8 cellular contexts compared by ENCODE assay signal in genomic region chr19:4792866-4793195, GRCh38. TPM values are rescaled to one million over a fixed set of nuclear protein-coding genes. Genes with fewer than 3 reads are reported as not detected.
A peak's percentile ranks its signal among the peaks of the same experiment; 100 is the strongest.
DNase-seq lines count a peak whose midpoint lies in the region; ATAC-seq and TF ChIP-seq lines count a peak whose summit lies in the region.
"Not testable (repeated sequence)": the region's sequence is repeated elsewhere in the genome, so short reads cannot be mapped to it uniquely, and the experiment has no call there.

No MANE protein-coding gene starts in this region.

- 97% methylated on average over 22 of the region's 24 CpGs for WGBS in hepatocyte (ENCODE audit: low lambda C conversion rate, missing lambda C conversion rate)
- WGBS in smooth muscle cell (ENCODE audit: low lambda C conversion rate) = 97% methylated on average over 24 of the region's 24 CpGs

- H3K79me2 ChIP-seq in HCT116 (ENCODE audit: insufficient read depth, low read length) (peaks cover 58% of the 10 kb centered on the region), hepatocyte (peaks cover 46% of the 10 kb centered on the region), smooth muscle cell (ENCODE audit: low read depth) (peaks cover 35% of the 10 kb centered on the region)

- peak overlapping the region; percentile 97 for H3K9ac ChIP-seq in HCT116 (ENCODE audit: low read length)
- H3K9ac ChIP-seq in smooth muscle cell (ENCODE audit: low read depth) = not testable (repeated sequence)

- DNase-seq in AG10803 (ENCODE audit: low read depth); HCT116 (ENCODE audit: low read depth, low spot score); dorsolateral prefrontal cortex; hepatocyte (ENCODE audit: low spot score); natural killer cell; smooth muscle cell (lab: John Stamatoyannopoulos, UW; ENCODE audit: unreplicated experiment): not testable (repeated sequence)
- peak; percentile 63 for DNase-seq in RKO (ENCODE audit: low spot score)

- not testable (repeated sequence) for TF ChIP-seq RAD21 in HCT116 (IDR thresholded peaks at IDR 0.05; ENCODE audit: low read depth)

- peaks cover 10 to 25% of the 10 kb centered on the region in 2 experiments; a peak in 3 of 4 replicates for H3K36me3 ChIP-seq in HCT116 (ENCODE audit: control insufficient read depth in 1 of 2, insufficient read depth in 2 of 2, low read length in 2 of 2)
- H3K36me3 ChIP-seq in hepatocyte (replicated peaks; ENCODE audit: insufficient read depth, low read depth); smooth muscle cell (ENCODE audit: low read depth): not testable (repeated sequence)

- not testable (repeated sequence) for TF ChIP-seq CTCF in AG10803 (conservative IDR thresholded peaks at IDR 0.05; ENCODE audit: low read length); HCT116 (IDR thresholded peaks at IDR 0.05 in 2 of 3, conservative IDR thresholded peaks at IDR 0.05 in 1 of 3; ENCODE audit: borderline replicate concordance in 1 of 3, insufficient read depth in 1 of 3, low read depth in 2 of 3, low read length in 2 of 3); dorsolateral prefrontal cortex (IDR thresholded peaks at IDR 0.05 in 54 of 56, conservative IDR thresholded peaks at IDR 0.05 in 2 of 56; ENCODE audit: low read depth in 1 of 56, partially characterized antibody in 56 of 56); hepatocyte (IDR thresholded peaks at IDR 0.05; ENCODE audit: poor library complexity); natural killer cell (IDR thresholded peaks at IDR 0.05); smooth muscle cell (IDR thresholded peaks at IDR 0.05; ENCODE audit: borderline replicate concordance, insufficient read depth, poor library complexity, severe bottlenecking)

- intact Hi-C loops in HCT116 (cut with micrococcal nuclease); dorsolateral prefrontal cortex (cut with DNase I); natural killer cell (cut with micrococcal nuclease): not testable (repeated sequence)

- H3K4me3 Mint-ChIP-seq in activated T-helper 17 cell treated with anti-CD3 and anti-CD28 coated beads, Interleukin-2, amount 50 U/mL, for 72 hours = peak overlapping the region; percentile 72
- H3K4me3 Mint-ChIP-seq in natural killer cell = peak overlapping the region; percentile 69

- not testable (repeated sequence) for H2AFZ ChIP-seq in HCT116 (ENCODE audit: low read depth, low read length, poor library complexity, severe bottlenecking); hepatocyte; smooth muscle cell (ENCODE audit: low read depth)

- H3K27ac Mint-ChIP-seq in activated T-helper 17 cell treated with anti-CD3 and anti-CD28 coated beads, Interleukin-2, amount 50 U/mL, for 72 hours = not testable (repeated sequence)
- peak overlapping the region in 1 of 2 donors; percentile 34 for H3K27ac Mint-ChIP-seq in natural killer cell

- peak overlapping the region; percentile 97 for H3K27ac ChIP-seq in HCT116 (ENCODE audit: low read depth, low read length)
- not testable (repeated sequence) for H3K27ac ChIP-seq in dorsolateral prefrontal cortex; hepatocyte; smooth muscle cell (ENCODE audit: low read depth)

- H4K20me1 ChIP-seq in HCT116 (ENCODE audit: insufficient read depth); hepatocyte (ENCODE audit: insufficient read depth, poor library complexity, severe bottlenecking); smooth muscle cell (ENCODE audit: low read depth): not testable (repeated sequence)

- not testable (repeated sequence) for H3K9me3 ChIP-seq in HCT116 (ENCODE audit: control insufficient read depth in 1 of 2, insufficient read depth in 1 of 2, low read depth in 1 of 2, low read length in 2 of 2); hepatocyte (ENCODE audit: low read depth); smooth muscle cell (replicated peaks; ENCODE audit: low read depth)

- ATAC-seq in HCT116; activated T-helper 17 cell treated with anti-CD3 and anti-CD28 coated beads, Interleukin-2, amount 50 U/mL, for 72 hours (replicated peaks); natural killer cell: not testable (repeated sequence)

- H3K4me1 Mint-ChIP-seq in activated T-helper 17 cell treated with anti-CD3 and anti-CD28 coated beads, Interleukin-2, amount 50 U/mL, for 72 hours = peaks cover 14% of the 10 kb centered on the region
- peaks cover 11 to 26% of the 10 kb centered on the region in 2 donors for H3K4me1 Mint-ChIP-seq in natural killer cell

- RAD21 ChIA-PET in HCT116 (lab: Charles Lee; ENCODE audit: low non-redundant PET in 1 of 2, low total read pairs in 2 of 2, uncharacterized antibody in 2 of 2, unreplicated experiment in 2 of 2) = not testable (repeated sequence)

- H3K9me2 ChIP-seq in HCT116 (ENCODE audit: insufficient read depth); hepatocyte (replicated peaks; ENCODE audit: insufficient read depth): not testable (repeated sequence)

- peaks cover 12 to 19% of the 10 kb centered on the region in 2 experiments for H3K4me1 ChIP-seq in HCT116 (ENCODE audit: control insufficient read depth in 1 of 2, insufficient read depth in 2 of 2, low read length in 2 of 2)
- H3K4me1 ChIP-seq in hepatocyte (ENCODE audit: insufficient read depth); smooth muscle cell (ENCODE audit: low read depth): not testable (repeated sequence)

- CTCF ChIA-PET in HCT116 (lab: Charles Lee) = not testable (repeated sequence)

- BruUV-seq in HCT116 (replicated peaks; lab: Mats Ljungman, UMichigan) = not testable (repeated sequence)

- peak overlapping the region; percentile 98 for H3K4me2 ChIP-seq in HCT116 (ENCODE audit: low read length)
- peak overlapping the region; percentile 97 for H3K4me2 ChIP-seq in hepatocyte
- peak overlapping the region; percentile 98 for H3K4me2 ChIP-seq in smooth muscle cell

- TF ChIP-seq POLR2A in HCT116 (IDR thresholded peaks at IDR 0.05; ENCODE audit: borderline replicate concordance, extremely low read depth, insufficient read depth, insufficient read length) = not testable (repeated sequence)

- H3K27me3 ChIP-seq in HCT116 (ENCODE audit: insufficient read depth, low read length); dorsolateral prefrontal cortex; hepatocyte; smooth muscle cell (ENCODE audit: low read depth): not testable (repeated sequence)

- H3K36me3 Mint-ChIP-seq in activated T-helper 17 cell treated with anti-CD3 and anti-CD28 coated beads, Interleukin-2, amount 50 U/mL, for 72 hours (ENCODE audit: low read depth) = peaks cover 58% of the 10 kb centered on the region
- H3K36me3 Mint-ChIP-seq in natural killer cell = not testable (repeated sequence)

- H3F3A ChIP-seq in smooth muscle cell (ENCODE audit: low read depth) = not testable (repeated sequence)

- not testable (repeated sequence) for H3K27me3 Mint-ChIP-seq in activated T-helper 17 cell treated with anti-CD3 and anti-CD28 coated beads, Interleukin-2, amount 50 U/mL, for 72 hours; natural killer cell (ENCODE audit: low read depth in 2 of 2)

- POLR2A ChIA-PET in HCT116 (lab: Charles Lee) = not testable (repeated sequence)

- H3K4me3 ChIP-seq in AG10803 (ENCODE audit: low read length) (peak overlapping the region; percentile 75), HCT116 (replicated peaks in 1 of 2; ENCODE audit: low read depth in 1 of 2, low read length in 2 of 2) (peak overlapping the region; percentile 75 to 87), dorsolateral prefrontal cortex (peak overlapping the region in 49 of 59 donors; percentile 73 to 99 (median 90)), smooth muscle cell (peak overlapping the region; percentile 91)
- H3K4me3 ChIP-seq in hepatocyte = not testable (repeated sequence)

- not testable (repeated sequence) for H3K9me3 Mint-ChIP-seq in activated T-helper 17 cell treated with anti-CD3 and anti-CD28 coated beads, Interleukin-2, amount 50 U/mL, for 72 hours; natural killer cell

RNA-seq across cellular contexts. Expression of gene FEM1A, which starts 1.3 kb away (rescaled TPM):
- total RNA-seq in HCT116 (2021; ENCODE audit: unreplicated experiment) (17.7 TPM), dorsolateral prefrontal cortex (10 to 100 TPM; 12.6 to 24.5 (median 16.8) TPM), hepatocyte (8.3 and 9.2 TPM in 2 replicates), natural killer cell (10 to 100 TPM; 11.0 to 13.9 (median 13.7) TPM), smooth muscle cell (6.8 and 7.1 TPM in 2 replicates)
- 2.2 and 3.1 TPM in 2 replicates for polyA plus RNA-seq in HCT116 (2012)
- 10 to 100 TPM in 1 of 2 donors, 1 to 10 TPM in 1; 7.1 to 15.4 TPM for total RNA-seq in activated T-helper 17 cell treated with anti-CD3 and anti-CD28 coated beads, Interleukin-2, amount 50 U/mL, for 72 hours
- polyA plus RNA-seq in hepatocyte (1.2 and 1.3 TPM in 2 replicates), smooth muscle cell (1.5 and 1.6 TPM in 2 replicates)

RNA-seq across cellular contexts. Expression of gene TICAM1, which starts 38.7 kb away (rescaled TPM):
- total RNA-seq in HCT116 (2021; ENCODE audit: unreplicated experiment) (28.7 TPM), dorsolateral prefrontal cortex (10 to 100 TPM in 114 of 120 experiments, 1 to 10 TPM in 6; 8.8 to 19.8 (median 13.4) TPM), hepatocyte (3.7 and 5.0 TPM in 2 replicates), natural killer cell (10 to 100 TPM; 22.6 to 24.8 (median 22.7) TPM), smooth muscle cell (3.5 and 4.6 TPM in 2 replicates)
- polyA plus RNA-seq in HCT116 (2012) = 30.0 and 33.1 TPM in 2 replicates
- total RNA-seq in activated T-helper 17 cell treated with anti-CD3 and anti-CD28 coated beads, Interleukin-2, amount 50 U/mL, for 72 hours = 10 to 100 TPM; 27.6 to 36.1 TPM
- polyA plus RNA-seq in hepatocyte (20.5 and 21.3 TPM in 2 replicates), smooth muscle cell (13.9 and 22.9 TPM in 2 replicates)
